14 cellular contexts compared by ENCODE assay signal in genomic region chr18:76720683-76721082, GRCh38.
DNase-seq lines count a peak whose midpoint lies in the region; ATAC-seq and TF ChIP-seq lines count a peak whose summit lies in the region.
"Had no signal": no experiment of that assay in that cellular context is flagged by ENCODE, and none has a peak within 500 bp of the region (broad histone marks: within the 10 kb centered on the region; RNA-seq: fewer than 3 reads in every experiment).

No MANE protein-coding gene starts in this region.

- no peaks in the 10 kb centered on the region for H3F3A ChIP-seq in PC-3 (ENCODE audit: low read length, unreplicated experiment)

- BruUV-seq in PC-3 (replicated peaks; lab: Mats Ljungman, UMichigan): no TSS peak

- no peak overlapping the region for H2AFZ ChIP-seq in DND-41 (ENCODE audit: low read depth, low read length)
- no peak overlapping the region for H2AFZ ChIP-seq in PC-3 (ENCODE audit: low read length)

- H3K27me3 Mint-ChIP-seq in activated CD4-positive, alpha-beta T cell treated with anti-CD3 and anti-CD28 coated beads, Interleukin-2, amount 10 ng/mL, durations not matched to agents 24 days and 14 days: peaks cover 15% of the 10 kb centered on the region
- peaks cover 22% of the 10 kb centered on the region for H3K27me3 Mint-ChIP-seq in activated CD8-positive, alpha-beta T cell treated with anti-CD3 and anti-CD28 coated beads for 36 hours

- H3K4me3 ChIP-seq in DND-41 (ENCODE audit: low read depth in 1 of 2, low read length in 2 of 2) (peak overlapping the region in 1 of 2 experiments; percentile 17; a peak in 1 of 4 replicates), fibroblast of pulmonary artery (replicated peaks; ENCODE audit: low read depth, low read length) (no peak overlapping the region), PC-3 (ENCODE audit: low read length) (no peak overlapping the region)
- H3K4me3 ChIP-seq: vagina had no signal

- no peaks in the 10 kb centered on the region for H3K27me3 ChIP-seq in DND-41 (ENCODE audit: insufficient read depth, low read length, poor library complexity)
- H3K27me3 ChIP-seq in PC-3 (ENCODE audit: low read length): peaks cover 37% of the 10 kb centered on the region
- H3K27me3 ChIP-seq: neutrophil, vagina had no signal

- H3K27ac Mint-ChIP-seq in activated CD4-positive, alpha-beta T cell treated with anti-CD3 and anti-CD28 coated beads, Interleukin-2, amount 10 ng/mL, durations not matched to agents 24 days and 14 days: peak overlapping the region; percentile 65
- no peak overlapping the region for H3K27ac Mint-ChIP-seq in activated CD8-positive, alpha-beta T cell treated with anti-CD3 and anti-CD28 coated beads for 36 hours
- H3K27ac Mint-ChIP-seq: WTC11 had no signal

- TF ChIP-seq CTCF in DND-41 (IDR thresholded peaks at IDR 0.05; ENCODE audit: borderline replicate concordance, extremely low read depth, low read length, poor library complexity, severe bottlenecking): no peak
- no peak for TF ChIP-seq CTCF in activated CD8-positive, alpha-beta T cell treated with anti-CD3 and anti-CD28 coated beads for 36 hours (IDR thresholded peaks at IDR 0.05)
- no peak for TF ChIP-seq CTCF in fibroblast of pulmonary artery (IDR thresholded peaks at IDR 0.05; ENCODE audit: low read length, missing control alignments)
- no peak for TF ChIP-seq CTCF in PC-3 (conservative IDR thresholded peaks at IDR 0.05; ENCODE audit: low read depth, low read length)

- H3K9me2 ChIP-seq in PC-3 (replicated peaks; ENCODE audit: low read length): no peaks in the 10 kb centered on the region

- peak; percentile 72 for DNase-seq in activated CD4-positive, alpha-beta T cell treated with anti-CD3 and anti-CD28 coated beads, Interleukin-2, amount 10 ng/mL, durations not matched to agents 24 days and 14 days
- DNase-seq in activated CD4-positive, alpha-beta T cell treated with anti-CD3 and anti-CD28 coated beads for 4 hours: no peak
- DNase-seq in DND-41: peak; percentile 31
- no peak for DNase-seq in activated CD8-positive, alpha-beta T cell treated with anti-CD3 and anti-CD28 coated beads for 36 hours
- peak; percentile 19 for DNase-seq in fibroblast of pulmonary artery (ENCODE audit: low read depth)
- DNase-seq in PC-3: no peak
- DNase-seq in stimulated activated CD4-positive, alpha-beta T cell treated with anti-CD3 and anti-CD28 coated beads, Interleukin-4, amount 100 ng/mL, for 24 hours: no peak
- DNase-seq: NCI-H1048, OCI-M1 had no signal

- H3K4me3 Mint-ChIP-seq in activated CD4-positive, alpha-beta T cell treated with anti-CD3 and anti-CD28 coated beads, Interleukin-2, amount 10 ng/mL, durations not matched to agents 24 days and 14 days: peak overlapping the region; percentile 65
- H3K4me3 Mint-ChIP-seq in activated CD8-positive, alpha-beta T cell treated with anti-CD3 and anti-CD28 coated beads for 36 hours: peak overlapping the region; percentile 58
- H3K4me3 Mint-ChIP-seq: WTC11 had no signal

- H4K20me1 ChIP-seq in DND-41 (ENCODE audit: insufficient read depth, low read length): no peaks in the 10 kb centered on the region
- H4K20me1 ChIP-seq in PC-3 (ENCODE audit: low read length): no peaks in the 10 kb centered on the region

- H3K27ac ChIP-seq in DND-41 (ENCODE audit: low read length): peak overlapping the region; percentile 80
- no peak overlapping the region for H3K27ac ChIP-seq in PC-3 (ENCODE audit: low read length)
- H3K27ac ChIP-seq: neutrophil, vagina had no signal

- H3K9ac ChIP-seq in DND-41 (ENCODE audit: low read depth, low read length) (peak overlapping the region; percentile 6), PC-3 (ENCODE audit: low read length) (no peak overlapping the region)

- H3K4me1 ChIP-seq in DND-41 (ENCODE audit: insufficient read depth, low read length) (peaks cover 55% of the 10 kb centered on the region), PC-3 (ENCODE audit: insufficient read depth, low read length) (no peaks in the 10 kb centered on the region)
- H3K4me1 ChIP-seq: vagina had no signal

- peaks cover 52% of the 10 kb centered on the region for H3K4me1 Mint-ChIP-seq in activated CD4-positive, alpha-beta T cell treated with anti-CD3 and anti-CD28 coated beads, Interleukin-2, amount 10 ng/mL, durations not matched to agents 24 days and 14 days
- peaks cover 32% of the 10 kb centered on the region for H3K4me1 Mint-ChIP-seq in activated CD8-positive, alpha-beta T cell treated with anti-CD3 and anti-CD28 coated beads for 36 hours (ENCODE audit: low read depth)
- H3K4me1 Mint-ChIP-seq: WTC11 had no signal

- CTCF ChIA-PET in activated CD8-positive, alpha-beta T cell treated with anti-CD3 and anti-CD28 coated beads for 36 hours (lab: Charles Lee): interaction anchor here (1.5 to 3.0 kb wide), 3 partner anchors 11 to 322 kb away, joined by 12 to 18 read pairs (median 16); no protein-coding TSS in a partner anchor
- CTCF ChIA-PET in PC-3 (lab: Charles Lee): no interaction called here

- H3K9me3 ChIP-seq in DND-41 (ENCODE audit: insufficient read depth, low read length, severe bottlenecking): no peaks in the 10 kb centered on the region
- H3K9me3 ChIP-seq in PC-3 (ENCODE audit: low read length): no peaks in the 10 kb centered on the region
- H3K9me3 ChIP-seq: neutrophil, vagina had no signal

- ATAC-seq in DND-41 (ENCODE audit: insufficient read depth, low read depth) (no peak), PC-3 (no peak), HG02938 (IDR thresholded peaks at IDR 0.05; ENCODE audit: unreplicated experiment) (no peak)
- ATAC-seq in activated CD8-positive, alpha-beta T cell treated with anti-CD3 and anti-CD28 coated beads for 36 hours: no peak
- ATAC-seq: SK-N-SH treated with all-trans-retinoic acid at 6 μM for 48 hours, WTC11 had no signal

- intact Hi-C loops in activated CD4-positive, alpha-beta T cell treated with anti-CD3 and anti-CD28 coated beads, Interleukin-2, amount 10 ng/mL, durations not matched to agents 24 days and 14 days (cut with micrococcal nuclease): loop anchor here (5.0 kb wide), 1 partner anchor 37 kb away; no protein-coding TSS in a partner anchor
- intact Hi-C loops in activated CD8-positive, alpha-beta T cell treated with anti-CD3 and anti-CD28 coated beads for 36 hours (cut with micrococcal nuclease): no loop called here
- intact Hi-C loops in PC-3 (cut with micrococcal nuclease): no loop called here

- H3K36me3 ChIP-seq in DND-41 (ENCODE audit: insufficient read depth, low read length): no peaks in the 10 kb centered on the region
- H3K36me3 ChIP-seq in PC-3 (ENCODE audit: low read depth, low read length): no peaks in the 10 kb centered on the region
- H3K36me3 ChIP-seq: neutrophil, vagina had no signal

- peak overlapping the region; percentile 45 for H3K4me2 ChIP-seq in DND-41 (ENCODE audit: insufficient read depth, low read length)
- H3K4me2 ChIP-seq in PC-3 (ENCODE audit: low read length): no peak overlapping the region

- peaks cover 3% of the 10 kb centered on the region for H3K36me3 Mint-ChIP-seq in activated CD4-positive, alpha-beta T cell treated with anti-CD3 and anti-CD28 coated beads, Interleukin-2, amount 10 ng/mL, durations not matched to agents 24 days and 14 days (ENCODE audit: low read depth)
- H3K36me3 Mint-ChIP-seq in activated CD8-positive, alpha-beta T cell treated with anti-CD3 and anti-CD28 coated beads for 36 hours (ENCODE audit: low read depth): no peaks in the 10 kb centered on the region
- H3K36me3 Mint-ChIP-seq: WTC11 had no signal

- H3K79me2 ChIP-seq in DND-41 (ENCODE audit: insufficient read depth, low read length) (no peaks in the 10 kb centered on the region), PC-3 (ENCODE audit: low read length) (no peaks in the 10 kb centered on the region)

- peaks cover 4% of the 10 kb centered on the region for H3K9me3 Mint-ChIP-seq in activated CD4-positive, alpha-beta T cell treated with anti-CD3 and anti-CD28 coated beads, Interleukin-2, amount 10 ng/mL, durations not matched to agents 24 days and 14 days
- no peaks in the 10 kb centered on the region for H3K9me3 Mint-ChIP-seq in activated CD8-positive, alpha-beta T cell treated with anti-CD3 and anti-CD28 coated beads for 36 hours

- POLR2A ChIA-PET in activated CD8-positive, alpha-beta T cell treated with anti-CD3 and anti-CD28 coated beads for 36 hours (lab: Charles Lee): interaction anchor here (0.7 to 1.4 kb wide), 3 partner anchors 11 to 94 kb away, joined by 3 to 8 read pairs (median 3); no protein-coding TSS in a partner anchor
- POLR2A ChIA-PET in PC-3 (lab: Charles Lee; ENCODE audit: unreplicated experiment): no interaction called here

Comparison
In these comparisons a context has a peak if more than half of its experiments do, and no peak if none do; other contexts are left out.
1. DNase-seq: peak in activated CD4-positive, alpha-beta T cell treated with anti-CD3 and anti-CD28 coated beads, Interleukin-2, amount 10 ng/mL, durations not matched to agents 24 days and 14 days (single experiment), DND-41 (single experiment) and fibroblast of pulmonary artery (single experiment); none in activated CD4-positive, alpha-beta T cell treated with anti-CD3 and anti-CD28 coated beads for 4 hours (0 of 2), activated CD8-positive, alpha-beta T cell treated with anti-CD3 and anti-CD28 coated beads for 36 hours (single experiment), PC-3 (single experiment) and stimulated activated CD4-positive, alpha-beta T cell treated with anti-CD3 and anti-CD28 coated beads, Interleukin-4, amount 100 ng/mL, for 24 hours (single experiment).